ENCODE assay signal across 1 cellular context in genomic region chr3:126859415-126860246, GRCh38.
TF ChIP-seq lines count a peak whose summit lies in the region.

No MANE protein-coding gene starts in this region.

TF ChIP-seq in IMR-90, 13 proteins besides CTCF, POLR2A, EP300 and RAD21:
- no peak for TF ChIP-seq CHD1 (IDR thresholded peaks at IDR 0.05; ENCODE audit: low read depth, low read length)
- no peak for TF ChIP-seq RFX5 (IDR thresholded peaks at IDR 0.05; ENCODE audit: low read depth, low read length)
- no peak for TF ChIP-seq MXI1 (IDR thresholded peaks at IDR 0.05; ENCODE audit: borderline replicate concordance, low read depth, low read length)
- TF ChIP-seq BHLHE40 (IDR thresholded peaks at IDR 0.05; ENCODE audit: low read depth, low read length) = no peak
- TF ChIP-seq MAFK (IDR thresholded peaks at IDR 0.05; ENCODE audit: low read depth, low read length) = no peak
- no peak for TF ChIP-seq USF2 (IDR thresholded peaks at IDR 0.05; ENCODE audit: low read depth, low read length)
- no peak for TF ChIP-seq FOS (IDR thresholded peaks at IDR 0.05; ENCODE audit: low read depth, low read length)
- no peak for TF ChIP-seq CEBPB (IDR thresholded peaks at IDR 0.05; ENCODE audit: low read depth, low read length)
